15 cellular contexts compared by ENCODE assay signal in genomic region chrX:6693051-6693450, GRCh38.
A peak's percentile ranks its signal among the peaks of the same experiment; 100 is the strongest.
DNase-seq lines count a peak whose midpoint lies in the region; ATAC-seq and TF ChIP-seq lines count a peak whose summit lies in the region.
"Had no signal": no experiment of that assay in that cellular context is flagged by ENCODE, and none has a peak within 500 bp of the region (broad histone marks: within the 10 kb centered on the region; RNA-seq: fewer than 3 reads in every experiment).

No MANE protein-coding gene starts in this region.

- no peak overlapping the region for H3K14ac ChIP-seq in H9 (ENCODE audit: insufficient read depth, low read length)

- H3K4me1 Mint-ChIP-seq in H9 (peaks cover 42 to 46% of the 10 kb centered on the region in 2 experiments), endodermal cell (peaks cover 14% of the 10 kb centered on the region)
- H3K4me1 Mint-ChIP-seq: B cell had no signal

- peak overlapping the region; percentile 77 to 96 (median 87); a peak in 6 of 7 replicates for H3K27ac Mint-ChIP-seq in H9
- H3K27ac Mint-ChIP-seq in endodermal cell, result peak overlapping the region; percentile 1
- H3K27ac Mint-ChIP-seq: B cell; CD4-positive, alpha-beta T cell had no signal

- no CpG with 5 or more reads among the region's 6 CpGs for WGBS in H9 (ENCODE audit: extremely low coverage, insufficient read length, low lambda C conversion rate)
- 90% methylated on average over 6 of the region's 6 CpGs; no CpG with 5 or more reads in 1 of the 2 experiments for WGBS in endodermal cell (ENCODE audit: insufficient coverage in 1 of 2, insufficient read length in 1 of 2), 2 experiments

- H3K23ac ChIP-seq in H9 (ENCODE audit: insufficient read length, low read depth, low read length), result no peak overlapping the region

- H2BK12ac ChIP-seq in H9 (ENCODE audit: insufficient read length, low read depth, low read length), result no peak overlapping the region

- ATAC-seq in HG03354 (IDR thresholded peaks at IDR 0.05; ENCODE audit: poor library complexity, severe bottlenecking, unreplicated experiment), result no peak
- ATAC-seq: GM12878, HepG2 had no signal

- H3T11ph ChIP-seq in H9 (ENCODE audit: low read length), result no peak overlapping the region

- no peak overlapping the region for H4K91ac ChIP-seq in H9 (ENCODE audit: insufficient read length, low read depth, low read length)

- H4K20me1 ChIP-seq in H9 (ENCODE audit: control insufficient read depth, insufficient read depth, insufficient read length), result no peaks in the 10 kb centered on the region
- no peaks in the 10 kb centered on the region for H4K20me1 ChIP-seq in osteoblast (ENCODE audit: insufficient read depth, low read length)

- no peak overlapping the region for H2BK15ac ChIP-seq in H9 (ENCODE audit: low read depth, low read length)

- H4K8ac ChIP-seq in H9 (replicated peaks; ENCODE audit: insufficient read length, low read depth, low read length), result no peak overlapping the region

- H3K4me1 ChIP-seq in H9 (ENCODE audit: insufficient read depth, low read length) (peaks cover 11% of the 10 kb centered on the region), endodermal cell (ENCODE audit: control insufficient read depth, insufficient read depth, low read length) (no peaks in the 10 kb centered on the region), iPS-18a (ENCODE audit: control insufficient read depth, low read depth, low read length) (peaks cover 46% of the 10 kb centered on the region), osteoblast (ENCODE audit: insufficient read depth, low read length) (no peaks in the 10 kb centered on the region)

- no peaks in the 10 kb centered on the region for H3K27me3 ChIP-seq in H9 (ENCODE audit: insufficient read depth, low read length)
- H3K27me3 ChIP-seq in endodermal cell (ENCODE audit: control insufficient read depth, insufficient read depth, low read length, poor library complexity, severe bottlenecking), result no peaks in the 10 kb centered on the region
- no peaks in the 10 kb centered on the region for H3K27me3 ChIP-seq in iPS-18a (ENCODE audit: control insufficient read depth, insufficient read depth, low read length)
- H3K27me3 ChIP-seq in osteoblast (ENCODE audit: insufficient read depth, low read length), result no peaks in the 10 kb centered on the region

- no peak overlapping the region for H3K18ac ChIP-seq in H9 (ENCODE audit: insufficient read length, low read depth, low read length)

- H3K27ac ChIP-seq in H9 (ENCODE audit: insufficient read length, low read depth, low read length) (peak overlapping the region; percentile 93), endodermal cell (ENCODE audit: low read depth, low read length) (no peak overlapping the region), iPS-18a (ENCODE audit: low read length) (peak overlapping the region; percentile 59), osteoblast (ENCODE audit: low read depth, low read length) (no peak overlapping the region)

- H3K56ac ChIP-seq in H9 (ENCODE audit: insufficient read length, low read depth, low read length), result no peak overlapping the region

- H3K9ac ChIP-seq in H9 (ENCODE audit: extremely low read depth, insufficient read length, low read length), result no peak overlapping the region
- H3K9ac ChIP-seq in endodermal cell (ENCODE audit: extremely low read depth, low read length, poor library complexity, severe bottlenecking), result no peak overlapping the region
- no peak overlapping the region for H3K9ac ChIP-seq in iPS-18a (ENCODE audit: low read length)

- H4K5ac ChIP-seq in H9 (ENCODE audit: insufficient read length, low read depth, low read length), result no peak overlapping the region

- H3K4ac ChIP-seq in H9 (ENCODE audit: low read depth, low read length), result no peak overlapping the region

- no peaks in the 10 kb centered on the region for H3K23me2 ChIP-seq in H9 (ENCODE audit: insufficient read length, low read depth, low read length, poor library complexity, severe bottlenecking)

- H3K4me2 ChIP-seq in H9 (ENCODE audit: insufficient read depth, insufficient read length, low read length), result peak overlapping the region; percentile 13
- H3K4me2 ChIP-seq in osteoblast (ENCODE audit: insufficient read depth, low read length), result no peak overlapping the region

- H2BK120ac ChIP-seq in H9 (ENCODE audit: low read depth, low read length, poor library complexity, severe bottlenecking), result no peak overlapping the region

- TF ChIP-seq CTCF in H9 (conservative IDR thresholded peaks at IDR 0.05) (no peak), endodermal cell (conservative IDR thresholded peaks at IDR 0.05) (no peak), osteoblast (IDR thresholded peaks at IDR 0.05; ENCODE audit: extremely low read depth, low read depth, low read length) (no peak)

- no peak overlapping the region for H2BK5ac ChIP-seq in H9 (ENCODE audit: insufficient read length, low read length)

- H2AFZ ChIP-seq in H9 (ENCODE audit: low read length) (no peak overlapping the region), osteoblast (ENCODE audit: low read length) (no peak overlapping the region)

- no peaks in the 10 kb centered on the region for H3K79me1 ChIP-seq in H9 (ENCODE audit: insufficient read depth, low read depth, low read length, poor library complexity, severe bottlenecking)

- H3K36me3 Mint-ChIP-seq in H9 (ENCODE audit: insufficient read depth in 1 of 3, low read depth in 3 of 3), result peaks cover 20 to 23% (median 20%) of the 10 kb centered on the region in 3 experiments
- H3K36me3 Mint-ChIP-seq in endodermal cell (ENCODE audit: low read depth), result no peaks in the 10 kb centered on the region

- H2BK20ac ChIP-seq in H9 (ENCODE audit: low read depth, low read length, poor library complexity, severe bottlenecking), result no peak overlapping the region

- DNase-seq in H9, result peak; percentile 29
- no peak for DNase-seq in endodermal cell
- DNase-seq in osteoblast (ENCODE audit: insufficient read length, low spot score, missing footprints), result peak; percentile 27
- no peak for DNase-seq in activated naive CD4-positive, alpha-beta T cell treated with Interleukin-2 at 50 U/mL for 16 hours
- DNase-seq in activated CD8-positive, alpha-beta memory T cell treated with anti-CD3 and anti-CD28 coated beads for 24 hours, result no peak
- DNase-seq in NCI-H1930 (lab: John Stamatoyannopoulos, UW), result no peak
- DNase-seq: C1 segment of cervical spinal cord; Calu3; CD4-positive, alpha-beta T cell; DMS 273 treated with DMSO at 0.1 percent for 48 hours had no signal

- no peaks in the 10 kb centered on the region for H3K27me3 Mint-ChIP-seq in H9 (ENCODE audit: low read depth)
- H3K27me3 Mint-ChIP-seq in endodermal cell (ENCODE audit: insufficient read depth), result no peaks in the 10 kb centered on the region
- H3K27me3 Mint-ChIP-seq: B cell; CD4-positive, alpha-beta T cell had no signal

- no peak overlapping the region for H3K4me3 ChIP-seq in endodermal cell (ENCODE audit: low read length)
- H3K4me3 ChIP-seq in iPS-18a (ENCODE audit: low read length), result peak overlapping the region; percentile 27
- no peak overlapping the region for H3K4me3 ChIP-seq in osteoblast (ENCODE audit: insufficient read depth, low read length)
- H3K4me3 ChIP-seq: GM12878 had no signal

- H3K4me3 Mint-ChIP-seq in H9, result peak overlapping the region in 1 of 2 experiments; percentile 69; a peak in 2 of 5 replicates
- H3K4me3 Mint-ChIP-seq in endodermal cell, result no peak overlapping the region
- H3K4me3 Mint-ChIP-seq: B cell; CD4-positive, alpha-beta T cell had no signal

- H3K79me2 ChIP-seq in H9 (ENCODE audit: insufficient read depth, low read length), result no peaks in the 10 kb centered on the region
- no peaks in the 10 kb centered on the region for H3K79me2 ChIP-seq in osteoblast (ENCODE audit: insufficient read depth, low read length)

- H3K9me3 ChIP-seq in H9 (ENCODE audit: control insufficient read depth, low read depth, low read length) (no peaks in the 10 kb centered on the region), endodermal cell (ENCODE audit: control insufficient read depth, low read length) (no peaks in the 10 kb centered on the region), iPS-18a (ENCODE audit: control insufficient read depth, low read depth, low read length) (peaks cover 3% of the 10 kb centered on the region), osteoblast (ENCODE audit: low read depth, low read length) (peaks cover 2% of the 10 kb centered on the region)

- H2AK5ac ChIP-seq in H9 (ENCODE audit: insufficient read length, low read length), result no peak overlapping the region

- H3K36me3 ChIP-seq in endodermal cell (ENCODE audit: control insufficient read depth, insufficient read depth, low read length) (no peaks in the 10 kb centered on the region), iPS-18a (ENCODE audit: control insufficient read depth, low read depth, low read length) (no peaks in the 10 kb centered on the region), osteoblast (ENCODE audit: insufficient read depth, low read length) (no peaks in the 10 kb centered on the region)

- H3K9me3 Mint-ChIP-seq in H9 (peaks cover 15 to 19% of the 10 kb centered on the region in 2 experiments), endodermal cell (peaks cover 17% of the 10 kb centered on the region)
- H3K9me3 Mint-ChIP-seq: CD4-positive, alpha-beta T cell had no signal

Comparison
In these comparisons a context has a peak if more than half of its experiments do, and no peak if none do; other contexts are left out.
1. DNase-seq: peak in H9 (single experiment) and osteoblast (single experiment); none in endodermal cell (single experiment), activated naive CD4-positive, alpha-beta T cell treated with Interleukin-2 at 50 U/mL for 16 hours (single experiment), activated CD8-positive, alpha-beta memory T cell treated with anti-CD3 and anti-CD28 coated beads for 24 hours (single experiment) and NCI-H1930 (0 of 2).
2. H3K27ac ChIP-seq: peak in H9 (single experiment) and iPS-18a (single experiment); none in endodermal cell (single experiment) and osteoblast (single experiment).